ENCODE assay signal across 8 cellular contexts in genomic region chr19:55674459-55674840, GRCh38. TPM values are rescaled to one million over a fixed set of nuclear protein-coding genes. Genes with fewer than 3 reads are reported as not detected.
DNase-seq lines count a peak whose midpoint lies in the region; ATAC-seq and TF ChIP-seq lines count a peak whose summit lies in the region.

No MANE protein-coding gene starts in this region.

- peak overlapping the region; percentile 17 for H3K4me3 ChIP-seq in right cardiac atrium (ENCODE audit: low read length)
- peak overlapping the region; percentile 59 to 98 (median 86) for H3K4me3 ChIP-seq in spleen

- TF ChIP-seq CTCF in spleen (IDR thresholded peaks at IDR 0.05 in 8 of 11, conservative IDR thresholded peaks at IDR 0.05 in 3 of 11), result no peak

- H3K27ac ChIP-seq in right cardiac atrium (ENCODE audit: low read length), result peak overlapping the region; percentile 9
- peak overlapping the region; percentile 87 to 99 (median 95) for H3K27ac ChIP-seq in spleen

- H3K9me3 Mint-ChIP-seq in activated CD8-positive, alpha-beta T cell treated with anti-CD3 and anti-CD28 coated beads, Interleukin-2, amount 10 ng/mL, durations not matched to agents 7 days and 5 days (ENCODE audit: insufficient read depth), result no peaks in the 10 kb centered on the region

- H3K4me1 Mint-ChIP-seq in activated CD8-positive, alpha-beta T cell treated with anti-CD3 and anti-CD28 coated beads, Interleukin-2, amount 10 ng/mL, durations not matched to agents 7 days and 5 days (ENCODE audit: low read depth), result peaks cover 64% of the 10 kb centered on the region

- H3K4me1 ChIP-seq in right cardiac atrium (ENCODE audit: control insufficient read depth, insufficient read depth, low read length) (peaks cover 5% of the 10 kb centered on the region), spleen (peaks cover 51 to 96% (median 74%) of the 10 kb centered on the region in 6 donors)

- TF ChIP-seq POLR2A in spleen (IDR thresholded peaks at IDR 0.05), result no peak

- CTCF ChIA-PET in activated CD8-positive, alpha-beta T cell treated with anti-CD3 and anti-CD28 coated beads, Interleukin-2, amount 10 ng/mL, durations not matched to agents 7 days and 5 days (lab: Charles Lee), result no interaction called here

- intact Hi-C loops in right cardiac atrium (cut with DNase I), result no loop called here
- intact Hi-C loops in spleen (cut with DNase I; ENCODE audit: low total_unique reads), result no loop called here

- H3K27me3 Mint-ChIP-seq in activated CD8-positive, alpha-beta T cell treated with anti-CD3 and anti-CD28 coated beads, Interleukin-2, amount 10 ng/mL, durations not matched to agents 7 days and 5 days (ENCODE audit: low read depth), result no peaks in the 10 kb centered on the region

- H3K27ac Mint-ChIP-seq in activated CD8-positive, alpha-beta T cell treated with anti-CD3 and anti-CD28 coated beads, Interleukin-2, amount 10 ng/mL, durations not matched to agents 7 days and 5 days, result peak overlapping the region; percentile 81

- peaks cover 63% of the 10 kb centered on the region for H3K36me3 Mint-ChIP-seq in activated CD8-positive, alpha-beta T cell treated with anti-CD3 and anti-CD28 coated beads, Interleukin-2, amount 10 ng/mL, durations not matched to agents 7 days and 5 days (ENCODE audit: low read depth)

- 23% methylated on average over 17 of the region's 17 CpGs for WGBS in right cardiac atrium
- 27 to 42% (median 33%) methylated on average over 16 to 17 of the region's 17 CpGs for WGBS in spleen, 5 donors

- ATAC-seq in HG03064 (IDR thresholded peaks at IDR 0.05; ENCODE audit: low read depth, unreplicated experiment) (peak; percentile 3), right cardiac atrium (peak in 1 of 2 donors; percentile 2), GM19035 (IDR thresholded peaks at IDR 0.05; ENCODE audit: unreplicated experiment) (no peak)
- ATAC-seq in activated CD8-positive, alpha-beta T cell treated with anti-CD3 and anti-CD28 coated beads, Interleukin-2, amount 10 ng/mL, durations not matched to agents 7 days and 5 days, result no peak

- DNase-seq in activated CD8-positive, alpha-beta T cell treated with anti-CD3 and anti-CD28 coated beads, Interleukin-2, amount 10 ng/mL, durations not matched to agents 7 days and 5 days, result no peak
- DNase-seq in right cardiac atrium (no peak), spleen (no peak), DMS79 treated with DMSO at 0.1 percent for 48 hours (lab: John Stamatoyannopoulos, UW) (no peak), HuH-7 (ENCODE audit: low spot score) (no peak), putamen (ENCODE audit: low spot score) (no peak)

- H3K27me3 ChIP-seq in right cardiac atrium (ENCODE audit: control insufficient read depth, insufficient read depth) (no peaks in the 10 kb centered on the region), spleen (replicated peaks in 1 of 7) (no peaks in the 10 kb centered on the region)

- POLR2A ChIA-PET in activated CD8-positive, alpha-beta T cell treated with anti-CD3 and anti-CD28 coated beads, Interleukin-2, amount 10 ng/mL, durations not matched to agents 7 days and 5 days (lab: Charles Lee), result interaction anchor here (0.9 kb wide), 1 partner anchor 20 kb away, joined by 3 read pairs; the partner anchor contains the start of gene U2AF2

- peak overlapping the region; percentile 41 for H3K4me3 Mint-ChIP-seq in activated CD8-positive, alpha-beta T cell treated with anti-CD3 and anti-CD28 coated beads, Interleukin-2, amount 10 ng/mL, durations not matched to agents 7 days and 5 days

- peaks cover 0 to 79% (median 53%) of the 10 kb centered on the region in 6 donors for H3K36me3 ChIP-seq in spleen

- H3K9me3 ChIP-seq in right cardiac atrium (ENCODE audit: control insufficient read depth, low read length), result no peaks in the 10 kb centered on the region
- H3K9me3 ChIP-seq in spleen, result no peaks in the 10 kb centered on the region

RNA-seq across cellular contexts. Expression of gene EPN1, which starts 0.6 kb away (rescaled TPM):
- total RNA-seq in activated CD8-positive, alpha-beta T cell treated with anti-CD3 and anti-CD28 coated beads, Interleukin-2, amount 10 ng/mL, durations not matched to agents 7 days and 5 days, result 10 to 100 TPM; 63.6 to 67.0 TPM
- total RNA-seq in right cardiac atrium, result 100 to 1,000 TPM; 175 to 232 (median 208) TPM
- polyA plus RNA-seq in right cardiac atrium, result 187 TPM
- 100 to 1,000 TPM; 100 to 166 (median 129) TPM for total RNA-seq in spleen
- polyA plus RNA-seq in spleen, result 100 to 1,000 TPM in 1 of 3 donors, 10 to 100 TPM in 2; 36.8 to 115 (median 42.6) TPM

RNA-seq across cellular contexts. Expression of gene U2AF2, which starts 19.6 kb away (rescaled TPM):
- total RNA-seq in activated CD8-positive, alpha-beta T cell treated with anti-CD3 and anti-CD28 coated beads, Interleukin-2, amount 10 ng/mL, durations not matched to agents 7 days and 5 days, result 100 to 1,000 TPM; 296 to 321 TPM
- total RNA-seq in right cardiac atrium (100 to 1,000 TPM in 1 of 4 donors, 10 to 100 TPM in 3; 87.5 to 101 (median 90.4) TPM), spleen (100 to 1,000 TPM; 109 to 218 (median 176) TPM)
- polyA plus RNA-seq in right cardiac atrium (76.0 TPM), spleen (100 to 1,000 TPM in 1 of 3 donors, 10 to 100 TPM in 2; 67.2 to 190 (median 85.5) TPM)

RNA-seq across cellular contexts. Expression of gene CCDC106, which starts 26.4 kb away (rescaled TPM):
- total RNA-seq in activated CD8-positive, alpha-beta T cell treated with anti-CD3 and anti-CD28 coated beads, Interleukin-2, amount 10 ng/mL, durations not matched to agents 7 days and 5 days, result 1 to 10 TPM; 8.7 to 9.4 TPM
- total RNA-seq in right cardiac atrium (10 to 100 TPM; 23.6 to 26.6 (median 24.3) TPM), spleen (10 to 100 TPM; 11.9 to 23.4 (median 14.4) TPM)
- polyA plus RNA-seq in right cardiac atrium (30.4 TPM), spleen (10 to 100 TPM; 26.7 to 40.1 (median 37.8) TPM)

RNA-seq across cellular contexts. Expression of gene ZNF581, which starts 31.0 kb away (rescaled TPM):
- 10 to 100 TPM; 22.7 to 24.4 TPM for total RNA-seq in activated CD8-positive, alpha-beta T cell treated with anti-CD3 and anti-CD28 coated beads, Interleukin-2, amount 10 ng/mL, durations not matched to agents 7 days and 5 days
- total RNA-seq in right cardiac atrium, result 10 to 100 TPM in 1 of 4 donors, 1 to 10 TPM in 3; 7.7 to 12.5 (median 9.3) TPM
- polyA plus RNA-seq in right cardiac atrium, result 6.3 TPM
- total RNA-seq in spleen, result 10 to 100 TPM; 21.4 to 34.9 (median 27.2) TPM
- polyA plus RNA-seq in spleen, result 10 to 100 TPM; 39.8 to 46.5 (median 43.6) TPM

RNA-seq across cellular contexts. Expression of gene ZNF580, which starts 33.6 kb away (rescaled TPM):
- 10 to 100 TPM; 30.2 to 32.1 TPM for total RNA-seq in activated CD8-positive, alpha-beta T cell treated with anti-CD3 and anti-CD28 coated beads, Interleukin-2, amount 10 ng/mL, durations not matched to agents 7 days and 5 days
- total RNA-seq in right cardiac atrium, result 10 to 100 TPM; 23.7 to 32.0 (median 28.9) TPM
- polyA plus RNA-seq in right cardiac atrium, result 18.7 TPM
- total RNA-seq in spleen, result 10 to 100 TPM; 25.4 to 58.7 (median 31.7) TPM
- 10 to 100 TPM; 18.9 to 36.7 (median 33.3) TPM for polyA plus RNA-seq in spleen
